Comparison of ENCODE assay signal across 16 cellular contexts in genomic region chr21:46362946-46363345, GRCh38. TPM values are rescaled to one million over a fixed set of nuclear protein-coding genes. Genes with fewer than 3 reads are reported as not detected.
DNase-seq lines count a peak whose midpoint lies in the region; ATAC-seq, FAIRE-seq and TF ChIP-seq lines count a peak whose summit lies in the region.
"Had no signal": no experiment of that assay in that cellular context is flagged by ENCODE, and none has a peak within 500 bp of the region (broad histone marks: within the 10 kb centered on the region; RNA-seq: fewer than 3 reads in every experiment).

No MANE protein-coding gene starts in this region.

- no peak overlapping the region for H3K56ac ChIP-seq in H1 (replicated peaks; ENCODE audit: insufficient read length, low read depth, low read length)

- no peaks in the 10 kb centered on the region for H4K20me1 ChIP-seq in H1 (replicated peaks in 1 of 2; ENCODE audit: control insufficient read depth in 1 of 2, insufficient read depth in 2 of 2, low read length in 2 of 2)
- no peaks in the 10 kb centered on the region for H4K20me1 ChIP-seq in hepatocyte (ENCODE audit: insufficient read depth, poor library complexity, severe bottlenecking)
- H4K20me1 ChIP-seq: BLaER1 had no signal

- no peak overlapping the region for H4K91ac ChIP-seq in H1 (replicated peaks; ENCODE audit: insufficient read length, low read length)

- H4K5ac ChIP-seq in H1 (ENCODE audit: insufficient read length, low read depth, low read length): no peak overlapping the region

- peaks cover 23% of the 10 kb centered on the region for H3K36me3 Mint-ChIP-seq in neural crest cell (ENCODE audit: low read depth)

- peaks cover 3% of the 10 kb centered on the region; the same call in 1 of the 2 replicates for H3K79me1 ChIP-seq in H1 (ENCODE audit: low read depth, low read length)

- no peak overlapping the region for H3K14ac ChIP-seq in H1 (ENCODE audit: insufficient read length)

- TF ChIP-seq EP300 in H1 (IDR thresholded peaks at IDR 0.05; ENCODE audit: borderline replicate concordance in 1 of 2, low read depth in 2 of 2, low read length in 2 of 2): no peak

- no peak overlapping the region for H3K27ac ChIP-seq in heart left ventricle
- no peak overlapping the region for H3K27ac ChIP-seq in H1 (ENCODE audit: low read depth, low read length)
- H3K27ac ChIP-seq in hepatocyte: no peak overlapping the region
- H3K27ac ChIP-seq: BLaER1 had no signal

- H4K8ac ChIP-seq in H1 (ENCODE audit: extremely low read depth, insufficient read depth, low read length): no peak overlapping the region

- CTCF ChIA-PET in H1 (lab: Charles Lee; ENCODE audit: partially characterized antibody): no interaction called here

- no peak overlapping the region for H3K4me2 ChIP-seq in H1 (ENCODE audit: insufficient read depth in 1 of 2, low read depth in 2 of 2, low read length in 2 of 2)
- H3K4me2 ChIP-seq in hepatocyte: no peak overlapping the region
- H3K4me2 ChIP-seq: BLaER1, GM23338 had no signal

- H3K4me1 Mint-ChIP-seq in neural crest cell: no peaks in the 10 kb centered on the region
- H3K4me1 Mint-ChIP-seq: GM23338 had no signal

- H3K4me3 ChIP-seq in heart left ventricle: no peak overlapping the region
- H3K4me3 ChIP-seq in H1 (ENCODE audit: extremely low read depth in 1 of 4, insufficient read depth in 2 of 4, low read depth in 3 of 4, low read length in 4 of 4): no peak overlapping the region
- H3K4me3 ChIP-seq in hepatocyte: no peak overlapping the region
- H3K4me3 ChIP-seq: BLaER1, GM23338, HAP-1 had no signal

- H3K79me2 ChIP-seq in H1 (ENCODE audit: control insufficient read depth in 1 of 2, insufficient read depth in 2 of 2, low read length in 2 of 2): 0 out of 4 replicates have a peak, but pooled peaks cover 0 to 4% of the 10 kb centered on the region in 2 experiments
- no peaks in the 10 kb centered on the region for H3K79me2 ChIP-seq in hepatocyte

- H3K4me1 ChIP-seq in heart left ventricle (peaks cover 0 to under 1% (median 0%) of the 10 kb centered on the region in 12 donors), H1 (replicated peaks in 1 of 4; ENCODE audit: control insufficient read depth in 3 of 4, insufficient read depth in 4 of 4, low read length in 3 of 4) (no peaks in the 10 kb centered on the region), hepatocyte (ENCODE audit: insufficient read depth) (no peaks in the 10 kb centered on the region)
- H3K4me1 ChIP-seq: BLaER1, HAP-1 had no signal

- no peak overlapping the region for H2AFZ ChIP-seq in H1 (ENCODE audit: low read length)
- H2AFZ ChIP-seq in hepatocyte: no peak overlapping the region
- H2AFZ ChIP-seq: GM23338 had no signal

- no peak overlapping the region for H3K9ac ChIP-seq in H1 (replicated peaks in 1 of 4; ENCODE audit: extremely low read depth in 1 of 4, low read depth in 3 of 4, low read length in 3 of 4)
- H3K9ac ChIP-seq: BLaER1 had no signal

- no peak for TF ChIP-seq CTCF in heart left ventricle (IDR thresholded peaks at IDR 0.05)
- no peak for TF ChIP-seq CTCF in H1 (IDR thresholded peaks at IDR 0.05; ENCODE audit: control extremely low read depth in 1 of 3, insufficient read depth in 1 of 3, low read depth in 1 of 3, low read length in 3 of 3)
- TF ChIP-seq CTCF in neural crest cell (conservative IDR thresholded peaks at IDR 0.05): no peak
- TF ChIP-seq CTCF in hepatocyte (IDR thresholded peaks at IDR 0.05; ENCODE audit: poor library complexity): no peak

- H3K18ac ChIP-seq in H1 (ENCODE audit: extremely low read depth, low read length): no peak overlapping the region

- peaks cover 2 to 86% (median 74%) of the 10 kb centered on the region in 9 donors for H3K36me3 ChIP-seq in heart left ventricle
- H3K36me3 ChIP-seq in H1 (ENCODE audit: control insufficient read depth in 2 of 4, insufficient read depth in 4 of 4, low read length in 3 of 4): peaks cover 16 to 45% (median 38%) of the 10 kb centered on the region in 4 experiments; a peak in 6 of 8 replicates
- H3K36me3 ChIP-seq in hepatocyte (replicated peaks; ENCODE audit: insufficient read depth, low read depth): no peaks in the 10 kb centered on the region

- H3K27me3 ChIP-seq in heart left ventricle: no peaks in the 10 kb centered on the region
- no peaks in the 10 kb centered on the region for H3K27me3 ChIP-seq in H1 (replicated peaks in 1 of 4; ENCODE audit: control insufficient read depth in 3 of 4, extremely low read depth in 1 of 4, insufficient read depth in 3 of 4, low read length in 3 of 4)
- H3K27me3 ChIP-seq in hepatocyte: no peaks in the 10 kb centered on the region
- H3K27me3 ChIP-seq: BLaER1 had no signal

- no peak for ATAC-seq in Right ventricle myocardium superior (ENCODE audit: poor library complexity)
- no peak for ATAC-seq in heart left ventricle
- ATAC-seq: HepG2 had no signal

- H2BK15ac ChIP-seq in H1 (ENCODE audit: low read length): no peak overlapping the region

- H2BK120ac ChIP-seq in H1 (replicated peaks; ENCODE audit: low read depth, low read length): no peak overlapping the region

- H2AK5ac ChIP-seq in H1 (ENCODE audit: low read depth, low read length): no peak overlapping the region

- no peaks in the 10 kb centered on the region for H3K23me2 ChIP-seq in H1 (ENCODE audit: low read depth, low read length)

- no peaks in the 10 kb centered on the region for H3K9me3 Mint-ChIP-seq in neural crest cell

- no peaks in the 10 kb centered on the region for H3K9me2 ChIP-seq in hepatocyte (replicated peaks; ENCODE audit: insufficient read depth)

- H3K4ac ChIP-seq in H1 (replicated peaks; ENCODE audit: insufficient read length, low read depth, low read length): no peak overlapping the region

- WGBS in heart left ventricle, 4 donors: 84 to 92% (median 90%) methylated on average over 14 to 15 of the region's 15 CpGs
- WGBS in H1 (ENCODE audit: extremely low coverage in 1 of 2, insufficient coverage in 1 of 2, insufficient read length in 1 of 2, insufficient replicate concordance in 2 of 2, low coverage in 1 of 2, low lambda C conversion rate in 2 of 2, missing lambda C conversion rate in 1 of 2), 2 experiments: 90% methylated on average over 14 of the region's 15 CpGs; no CpG with 5 or more reads in 1 of the 2 experiments
- 88% methylated on average over 15 of the region's 15 CpGs for WGBS in hepatocyte (ENCODE audit: low lambda C conversion rate, missing lambda C conversion rate)

- peak overlapping the region; percentile 62 for H3K27ac Mint-ChIP-seq in neural crest cell (ENCODE audit: unreplicated experiment)
- H3K27ac Mint-ChIP-seq: GM23338 had no signal

- H3K27me3 Mint-ChIP-seq in neural crest cell (ENCODE audit: low read depth): no peaks in the 10 kb centered on the region

- H2BK5ac ChIP-seq in H1 (ENCODE audit: low read depth, low read length): 0 out of 2 replicates have a peak overlapping the region, but pooled peaks have one; percentile 60

- no peak overlapping the region for H3K4me3 Mint-ChIP-seq in neural crest cell
- H3K4me3 Mint-ChIP-seq: GM23338 had no signal

- TF ChIP-seq POLR2A in heart left ventricle (IDR thresholded peaks at IDR 0.05) (no peak), H1 (IDR thresholded peaks at IDR 0.05; ENCODE audit: control extremely low read depth in 1 of 2, low read depth in 2 of 2, low read length in 2 of 2) (no peak)

- intact Hi-C loops in Right ventricle myocardium superior (cut with DNase I) (no loop called here), heart left ventricle (cut with DNase I) (no loop called here)

- FAIRE-seq in H1 (lab: Jason Lieb, UNC): no peak
- FAIRE-seq: GM18507, HepG2, HTR-8/SVneo had no signal

- H2BK20ac ChIP-seq in H1 (ENCODE audit: low read length): no peak overlapping the region

- H2BK12ac ChIP-seq in H1 (ENCODE audit: low read depth, low read length): no peak overlapping the region

- DNase-seq in Right ventricle myocardium superior (peak; percentile 20), heart left ventricle (no peak), H1 (ENCODE audit: low read depth in 1 of 2, low spot score in 2 of 2) (no peak), neural crest cell (ENCODE audit: low read depth, low spot score) (no peak), superior temporal gyrus (ENCODE audit: extremely low spot score) (peak; percentile 8), kidney tubule cell (ENCODE audit: low spot score) (no peak), hepatocyte (ENCODE audit: low spot score) (no peak), NCI-H128 (lab: John Stamatoyannopoulos, UW; ENCODE audit: unreplicated experiment) (no peak)
- DNase-seq: 8988T, AML-193 had no signal

- H3K23ac ChIP-seq in H1 (ENCODE audit: insufficient read length): no peak overlapping the region

- H3K9me3 ChIP-seq in heart left ventricle (no peaks in the 10 kb centered on the region), H1 (ENCODE audit: insufficient read depth in 2 of 2, low read depth in 1 of 2, low read length in 1 of 2) (peaks cover 0 to 7% of the 10 kb centered on the region in 2 experiments; a peak in 1 of 4 replicates), hepatocyte (ENCODE audit: low read depth) (no peaks in the 10 kb centered on the region)
- H3K9me3 ChIP-seq: BLaER1, HAP-1 had no signal

- TF ChIP-seq RAD21 in H1 (IDR thresholded peaks at IDR 0.05 in 1 of 2, conservative IDR thresholded peaks at IDR 0.05 in 1 of 2; ENCODE audit: low read depth in 2 of 2, low read length in 2 of 2): no peak

- POLR2A ChIA-PET in H1 (lab: Charles Lee; ENCODE audit: partially characterized antibody): no interaction called here

RNA-seq across cellular contexts. Expression of gene PCNT, which starts 39.0 kb away (rescaled TPM):
- 28.9 TPM for total RNA-seq in Right ventricle myocardium superior
- total RNA-seq in heart left ventricle: 10 to 100 TPM; 23.0 to 73.0 (median 36.7) TPM
- polyA plus RNA-seq in heart left ventricle: 10 to 100 TPM; 17.0 to 40.7 TPM
- 39.5 and 45.1 TPM in 2 replicates for total RNA-seq in H1 (2021; fragmentation: NEBNext Ultra II Directional; extraction: Animal tissue kit (Norgen Biotek cat#: 25700))
- polyA plus RNA-seq in H1 (2011; rRNA removed): 9.9 and 12.0 TPM in 2 replicates
- polyA plus RNA-seq in H1 (2011; cell fraction: cytosol; rRNA removed): 14.8 TPM
- 59.4 TPM for polyA plus RNA-seq in H1 (2011; cell fraction: nucleus; rRNA removed)
- 22.2 to 29.2 TPM (median 25.6 TPM) in 4 replicates for polyA plus RNA-seq in H1 (2012, experiment 1 of 2)
- 4.6 TPM for polyA plus RNA-seq in H1 (2012, experiment 2 of 2)
- 16.7 TPM for polyA plus RNA-seq in H1 (2013, experiment 1 of 2)
- 13.8 TPM for polyA plus RNA-seq in H1 (2013, experiment 2 of 2)
- 79.7 and 87.0 TPM in 2 replicates for polyA minus RNA-seq in H1 (2011; rRNA and poly(A)+ RNA removed)
- polyA minus RNA-seq in H1 (2011; cell fraction: cytosol; rRNA and poly(A)+ RNA removed): 19.8 TPM
- 25.9 TPM for polyA minus RNA-seq in H1 (2011; cell fraction: nucleus; rRNA and poly(A)+ RNA removed)
- total RNA-seq in neural crest cell: 54.8 and 60.4 TPM in 2 replicates
- total RNA-seq in hepatocyte: 11.5 and 12.7 TPM in 2 replicates
- polyA plus RNA-seq in hepatocyte: 14.1 and 14.3 TPM in 2 replicates

RNA-seq across cellular contexts. Expression of gene C21orf58, which starts 39.3 kb away (rescaled TPM):
- total RNA-seq in Right ventricle myocardium superior: 1.0 TPM
- total RNA-seq in heart left ventricle: 1 to 10 TPM in 6 of 9 donors, under 1 TPM in 3; 0.72 to 4.0 (median 1.3) TPM
- 1 to 10 TPM in 1 of 2 donors, under 1 TPM in 1; 0.64 to 1.8 TPM for polyA plus RNA-seq in heart left ventricle
- total RNA-seq in H1 (2021; fragmentation: NEBNext Ultra II Directional; extraction: Animal tissue kit (Norgen Biotek cat#: 25700)): 22.4 and 26.1 TPM in 2 replicates
- 13.8 and 27.8 TPM in 2 replicates for polyA plus RNA-seq in H1 (2011; rRNA removed)
- polyA plus RNA-seq in H1 (2011; cell fraction: cytosol; rRNA removed): 26.1 TPM
- 101 TPM for polyA plus RNA-seq in H1 (2011; cell fraction: nucleus; rRNA removed)
- polyA plus RNA-seq in H1 (2012, experiment 1 of 2): 14.7 to 21.7 TPM (median 19.3 TPM) in 4 replicates
- 9.2 TPM for polyA plus RNA-seq in H1 (2012, experiment 2 of 2)
- 20.8 TPM for polyA plus RNA-seq in H1 (2013, experiment 1 of 2)
- 17.7 TPM for polyA plus RNA-seq in H1 (2013, experiment 2 of 2)
- 12.4 and 19.3 TPM in 2 replicates for polyA minus RNA-seq in H1 (2011; rRNA and poly(A)+ RNA removed)
- 13.4 TPM for polyA minus RNA-seq in H1 (2011; cell fraction: cytosol; rRNA and poly(A)+ RNA removed)
- polyA minus RNA-seq in H1 (2011; cell fraction: nucleus; rRNA and poly(A)+ RNA removed): 45.4 TPM
- total RNA-seq in neural crest cell: 61.0 and 61.5 TPM in 2 replicates
- total RNA-seq in hepatocyte: 2.6 TPM in 2 replicates
- 6.8 and 6.9 TPM in 2 replicates for polyA plus RNA-seq in hepatocyte

Comparison
In these comparisons a context has a peak if more than half of its experiments do, and no peak if none do; other contexts are left out.
1. DNase-seq: peak in Right ventricle myocardium superior (single experiment) and superior temporal gyrus (single experiment); none in heart left ventricle (0 of 5), H1 (0 of 2), neural crest cell (single experiment), kidney tubule cell (single experiment), hepatocyte (single experiment) and NCI-H128 (single experiment).